1 cellular context compared by ENCODE assay signal in genomic region chr1:202029727-202030126, GRCh38.
TF ChIP-seq lines count a peak whose summit lies in the region.

No MANE protein-coding gene starts in this region.

TF ChIP-seq in IMR-90, 13 proteins besides CTCF, POLR2A, EP300 and RAD21:
- TF ChIP-seq MXI1 (IDR thresholded peaks at IDR 0.05; ENCODE audit: borderline replicate concordance, low read depth, low read length) (no peak), NFE2L2 (IDR thresholded peaks at IDR 0.05; ENCODE audit: low read depth, low read length) (no peak), MAZ (IDR thresholded peaks at IDR 0.05; ENCODE audit: borderline replicate concordance, low read depth, low read length) (no peak), CEBPB (IDR thresholded peaks at IDR 0.05; ENCODE audit: low read depth, low read length) (no peak), USF2 (IDR thresholded peaks at IDR 0.05; ENCODE audit: low read depth, low read length) (no peak), MAFK (IDR thresholded peaks at IDR 0.05; ENCODE audit: low read depth, low read length) (no peak), FOS (IDR thresholded peaks at IDR 0.05; ENCODE audit: low read depth, low read length) (no peak), CHD1 (IDR thresholded peaks at IDR 0.05; ENCODE audit: low read depth, low read length) (no peak), SMC3 (IDR thresholded peaks at IDR 0.05; ENCODE audit: low read depth, low read length) (no peak), BHLHE40 (IDR thresholded peaks at IDR 0.05; ENCODE audit: low read depth, low read length) (no peak), RFX5 (IDR thresholded peaks at IDR 0.05; ENCODE audit: low read depth, low read length) (no peak), RCOR1 (IDR thresholded peaks at IDR 0.05; ENCODE audit: insufficient replicate concordance, low read length) (no peak)
- TF ChIP-seq, protein P1, sequence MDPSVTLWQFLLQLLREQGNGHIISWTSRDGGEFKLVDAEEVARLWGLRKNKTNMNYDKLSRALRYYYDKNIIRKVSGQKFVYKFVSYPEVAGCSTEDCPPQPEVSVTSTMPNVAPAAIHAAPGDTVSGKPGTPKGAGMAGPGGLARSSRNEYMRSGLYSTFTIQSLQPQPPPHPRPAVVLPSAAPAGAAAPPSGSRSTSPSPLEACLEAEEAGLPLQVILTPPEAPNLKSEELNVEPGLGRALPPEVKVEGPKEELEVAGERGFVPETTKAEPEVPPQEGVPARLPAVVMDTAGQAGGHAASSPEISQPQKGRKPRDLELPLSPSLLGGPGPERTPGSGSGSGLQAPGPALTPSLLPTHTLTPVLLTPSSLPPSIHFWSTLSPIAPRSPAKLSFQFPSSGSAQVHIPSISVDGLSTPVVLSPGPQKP (IDR thresholded peaks at IDR 0.05; ENCODE audit: borderline replicate concordance, low read depth, low read length): no peak
